In the genomic region with DNA sequence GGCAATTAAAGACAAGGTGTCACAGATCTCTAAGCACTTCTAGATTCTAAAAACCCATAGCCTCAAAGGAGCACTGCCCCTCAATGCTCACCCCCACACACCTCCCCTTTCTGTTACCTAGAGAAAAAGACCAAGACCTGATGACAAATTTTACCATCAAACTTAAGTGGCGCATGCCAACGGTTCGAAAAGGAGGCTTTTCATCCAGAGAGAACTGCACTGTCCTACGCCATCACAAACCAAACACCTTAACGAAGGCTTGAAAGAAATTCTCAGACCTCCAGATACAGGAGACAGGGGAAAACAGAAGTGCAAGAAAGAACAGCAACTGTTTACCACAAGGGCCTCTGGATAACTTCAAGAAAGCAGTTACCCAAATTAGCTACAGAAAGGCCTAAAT, we compare ENCODE assay signal across 18 cellular contexts. TPM values are rescaled to one million over a fixed set of nuclear protein-coding genes. Genes with fewer than 3 reads are reported as not detected.
DNase-seq lines count a peak whose midpoint lies in the region; ATAC-seq and TF ChIP-seq lines count a peak whose summit lies in the region.
"Had no signal": no experiment of that assay in that cellular context is flagged by ENCODE, and none has a peak within 500 bp of the region (broad histone marks: within the 10 kb centered on the region; RNA-seq: fewer than 3 reads in every experiment).

No MANE protein-coding gene starts in this region.

- H3K27me3 Mint-ChIP-seq in natural killer cell (ENCODE audit: low read depth in 2 of 2) (no peaks in the 10 kb centered on the region), mesothelial cell of epicardium (ENCODE audit: low read depth) (no peaks in the 10 kb centered on the region)
- H3K27me3 Mint-ChIP-seq in natural killer cell treated with Interleukin-12 subunit alpha and Interleukin-12 subunit beta and Interleukin-15 and Interleukin-18, amount 100 ng/mL, for 72 hours = no peaks in the 10 kb centered on the region

- H3K4me1 Mint-ChIP-seq in natural killer cell (no peaks in the 10 kb centered on the region), mesothelial cell of epicardium (peaks cover 22% of the 10 kb centered on the region)
- H3K4me1 Mint-ChIP-seq in natural killer cell treated with Interleukin-12 subunit alpha and Interleukin-12 subunit beta and Interleukin-15 and Interleukin-18, amount 100 ng/mL, for 72 hours (ENCODE audit: low read depth in 2 of 2) = peaks cover 0 to 9% of the 10 kb centered on the region in 2 donors

- DNase-seq in natural killer cell (no peak), OCI-M1 (lab: John Stamatoyannopoulos, UW) (peak; percentile 29), mesothelial cell of epicardium (ENCODE audit: low spot score in 2 of 2, unreplicated experiment in 2 of 2) (no peak), GM03348 (ENCODE audit: low spot score) (no peak)
- DNase-seq in natural killer cell treated with Interleukin-12 subunit alpha and Interleukin-12 subunit beta and Interleukin-15 and Interleukin-18, amount 100 ng/mL, for 72 hours (ENCODE audit: low spot score) = no peak
- DNase-seq: activated CD4-positive, alpha-beta T cell treated with anti-CD3 and anti-CD28 coated beads for 48 hours; amygdala; H7; NCI-H1092 treated with DMSO at 0.1 percent for 48 hours; NCI-H2081; NCI-H510A; pancreas; right lobe of liver; Right ventricle myocardium superior; testis had no signal

- H3K36me3 Mint-ChIP-seq in natural killer cell = no peaks in the 10 kb centered on the region
- no peaks in the 10 kb centered on the region for H3K36me3 Mint-ChIP-seq in natural killer cell treated with Interleukin-12 subunit alpha and Interleukin-12 subunit beta and Interleukin-15 and Interleukin-18, amount 100 ng/mL, for 72 hours
- no peaks in the 10 kb centered on the region for H3K36me3 Mint-ChIP-seq in mesothelial cell of epicardium

- H3K9me3 Mint-ChIP-seq in natural killer cell (no peaks in the 10 kb centered on the region), mesothelial cell of epicardium (peaks cover 4% of the 10 kb centered on the region)
- no peaks in the 10 kb centered on the region for H3K9me3 Mint-ChIP-seq in natural killer cell treated with Interleukin-12 subunit alpha and Interleukin-12 subunit beta and Interleukin-15 and Interleukin-18, amount 100 ng/mL, for 72 hours

- H3K27ac Mint-ChIP-seq in natural killer cell (peak overlapping the region; percentile 21 to 36), mesothelial cell of epicardium (peak overlapping the region; percentile 52)
- H3K27ac Mint-ChIP-seq in natural killer cell treated with Interleukin-12 subunit alpha and Interleukin-12 subunit beta and Interleukin-15 and Interleukin-18, amount 100 ng/mL, for 72 hours = no peak overlapping the region
- H3K27ac Mint-ChIP-seq: activated T-helper 2 cell treated with anti-CD3 and anti-CD28 coated beads, Interferon-gamma antibody, Interleukin-2, Interleukin-4, amounts not matched to agents 10 μg/mL and 5 μg/mL and 100 μg/mL, durations not matched to agents 14 hours and 24 hours and 36 hours had no signal

- ATAC-seq in natural killer cell (no peak), GM21390 (IDR thresholded peaks at IDR 0.05; ENCODE audit: unreplicated experiment) (no peak), HG03565 (IDR thresholded peaks at IDR 0.05; ENCODE audit: unreplicated experiment) (no peak)
- ATAC-seq in natural killer cell treated with Interleukin-12 subunit alpha and Interleukin-12 subunit beta and Interleukin-15 and Interleukin-18, amount 100 ng/mL, for 72 hours = no peak
- ATAC-seq: pancreas, right lobe of liver had no signal

- intact Hi-C loops in natural killer cell (cut with micrococcal nuclease) = no loop called here

- TF ChIP-seq CTCF in natural killer cell (IDR thresholded peaks at IDR 0.05) = no peak
- no peak for TF ChIP-seq CTCF in mesothelial cell of epicardium (IDR thresholded peaks at IDR 0.05; ENCODE audit: unreplicated experiment)

- H3K4me3 Mint-ChIP-seq in natural killer cell (peak overlapping the region; percentile 66), mesothelial cell of epicardium (peak overlapping the region; percentile 40)
- H3K4me3 Mint-ChIP-seq in natural killer cell treated with Interleukin-12 subunit alpha and Interleukin-12 subunit beta and Interleukin-15 and Interleukin-18, amount 100 ng/mL, for 72 hours = no peak overlapping the region

RNA-seq across cellular contexts. Expression of gene ZC3H6, which starts 2.0 kb away (rescaled TPM):
- total RNA-seq in natural killer cell = 10 to 100 TPM; 13.1 to 17.3 (median 15.3) TPM
- total RNA-seq in natural killer cell treated with Interleukin-12 subunit alpha and Interleukin-12 subunit beta and Interleukin-15 and Interleukin-18, amount 100 ng/mL, for 72 hours = 1 to 10 TPM; 2.6 to 3.4 TPM
- total RNA-seq in mesothelial cell of epicardium = 12.1 to 16.2 TPM (median 15.8 TPM) in 3 replicates

RNA-seq across cellular contexts. Expression of gene ZC3H8, which starts 18.5 kb away (rescaled TPM):
- total RNA-seq in natural killer cell = 10 to 100 TPM in 2 of 3 donors, 1 to 10 TPM in 1; 9.3 to 20.3 (median 16.0) TPM
- 10 to 100 TPM; 14.1 to 34.7 TPM for total RNA-seq in natural killer cell treated with Interleukin-12 subunit alpha and Interleukin-12 subunit beta and Interleukin-15 and Interleukin-18, amount 100 ng/mL, for 72 hours
- 18.7 to 20.7 TPM (median 20.2 TPM) in 3 replicates for total RNA-seq in mesothelial cell of epicardium

Comparison
In these comparisons a context has a peak if more than half of its experiments do, and no peak if none do; other contexts are left out.
1. H3K27ac Mint-ChIP-seq: peak in natural killer cell (2 of 2) and mesothelial cell of epicardium (single experiment); none in natural killer cell treated with Interleukin-12 subunit alpha and Interleukin-12 subunit beta and Interleukin-15 and Interleukin-18, amount 100 ng/mL, for 72 hours (0 of 2).